In genomic region chr16:2223375-2224182, GRCh38 we compare ENCODE assay signal across 8 cellular contexts. TPM values are rescaled to one million over a fixed set of nuclear protein-coding genes. Genes with fewer than 3 reads are reported as not detected.
DNase-seq lines count a peak whose midpoint lies in the region; ATAC-seq, FAIRE-seq and TF ChIP-seq lines count a peak whose summit lies in the region.

E4F1 (plus strand) TSS chr16:2223591; CDS start chr16:2223614, 23 bp downstream.

- peaks cover 11% of the 10 kb centered on the region for H3K4me1 ChIP-seq in ACC112 (ENCODE audit: control insufficient read depth, insufficient read depth, low read length, unreplicated experiment)
- H3K4me1 ChIP-seq in mammary epithelial cell (ENCODE audit: insufficient read depth, low read length) = peaks cover 19% of the 10 kb centered on the region
- H3K4me1 ChIP-seq in iPS-20b (ENCODE audit: insufficient read depth, low read length) = no peaks in the 10 kb centered on the region
- peaks cover 0 to 2% of the 10 kb centered on the region in 2 donors for H3K4me1 ChIP-seq in small intestine (ENCODE audit: control insufficient read depth in 2 of 2, insufficient read depth in 1 of 2, low read depth in 1 of 2, low read length in 1 of 2)

- TF ChIP-seq CTCF in WERI-Rb-1 (IDR thresholded peaks at IDR 0.05; ENCODE audit: low read depth, low read length) = no peak
- no peak for TF ChIP-seq CTCF in mammary epithelial cell (conservative IDR thresholded peaks at IDR 0.05 in 1 of 2, IDR thresholded peaks at IDR 0.05 in 1 of 2; ENCODE audit: extremely low read depth in 1 of 2, insufficient read depth in 1 of 2, low read depth in 1 of 2, low read length in 2 of 2)

- WGBS in mammary epithelial cell (ENCODE audit: low coverage, missing lambda C conversion rate) = 3% methylated on average over 30 of the region's 83 CpGs
- WGBS in small intestine, 3 donors = 0 to 1% (median 0%) methylated on average over 69 to 83 of the region's 83 CpGs

- H3K79me2 ChIP-seq in ACC112 (ENCODE audit: control insufficient read depth, insufficient read depth, low read length, unreplicated experiment) (peaks cover 43% of the 10 kb centered on the region), mammary epithelial cell (ENCODE audit: insufficient read depth, low read length) (peaks cover 48% of the 10 kb centered on the region)

- peak within 1 kb of the TSS; percentile 58 for H3K27ac ChIP-seq in ACC112 (ENCODE audit: low read depth, low read length)
- peak within 1 kb of the TSS; percentile 96 for H3K27ac ChIP-seq in WERI-Rb-1
- H3K27ac ChIP-seq in mammary epithelial cell (ENCODE audit: insufficient read depth, low read depth, low read length) = peak within 1 kb of the TSS; percentile 53
- peak within 1 kb of the TSS; percentile 62 for H3K27ac ChIP-seq in iPS-20b (ENCODE audit: low read length)
- H3K27ac ChIP-seq in small intestine (ENCODE audit: low read depth in 1 of 2, low read length in 1 of 2) = peak within 1 kb of the TSS; percentile 73 to 87

- BruUV-seq in mammary epithelial cell (replicated peaks; lab: Mats Ljungman, UMichigan) = TSS peak; percentile 54

- H3K36me3 ChIP-seq in ACC112 (ENCODE audit: insufficient read depth, low read length) (no peaks in the 10 kb centered on the region), WERI-Rb-1 (peaks cover 41% of the 10 kb centered on the region), mammary epithelial cell (ENCODE audit: insufficient read depth, low read length) (no peaks in the 10 kb centered on the region), iPS-20b (ENCODE audit: insufficient read depth, low read depth, low read length) (no peaks in the 10 kb centered on the region), small intestine (ENCODE audit: control insufficient read depth in 2 of 2, insufficient read depth in 2 of 2, low read length in 2 of 2) (no peaks in the 10 kb centered on the region)

- H3K9me3 ChIP-seq in WERI-Rb-1 (ENCODE audit: severe bottlenecking) = no peaks in the 10 kb centered on the region
- no peaks in the 10 kb centered on the region for H3K9me3 ChIP-seq in mammary epithelial cell (replicated peaks; ENCODE audit: insufficient read depth, low read length)
- H3K9me3 ChIP-seq in iPS-20b (ENCODE audit: insufficient read depth, low read depth, low read length) = no peaks in the 10 kb centered on the region
- no peaks in the 10 kb centered on the region for H3K9me3 ChIP-seq in small intestine (ENCODE audit: control insufficient read depth, low read depth)

- H4K20me1 ChIP-seq in mammary epithelial cell (ENCODE audit: insufficient read depth, low read length) = no peaks in the 10 kb centered on the region

- H3K9ac ChIP-seq in mammary epithelial cell (ENCODE audit: insufficient read depth, low read length) (peak within 1 kb of the TSS; percentile 74), iPS-20b (ENCODE audit: low read depth, low read length) (peak within 1 kb of the TSS; percentile 92)

- in situ Hi-C loops in mammary epithelial cell (cut with MboI; ENCODE audit: low sequenced_read_pairs in 2 of 2) = no loop called here

- DNase-seq in NCI-H2196 treated with DMSO at 0.1 percent for 48 hours (lab: John Stamatoyannopoulos, UW; ENCODE audit: unreplicated experiment) (peak; percentile 99), WERI-Rb-1 (peak; percentile 100), mammary epithelial cell (peak; percentile 99), small intestine (peak; percentile 99)

- H3K4me3 ChIP-seq in ACC112 (ENCODE audit: low read depth, low read length) (peak within 1 kb of the TSS; percentile 86), WERI-Rb-1 (ENCODE audit: low read depth, low read length) (peak within 1 kb of the TSS; percentile 97), mammary epithelial cell (replicated peaks in 1 of 3; ENCODE audit: insufficient read depth in 1 of 3, low read depth in 2 of 3, low read length in 3 of 3) (peak within 1 kb of the TSS; percentile 77 to 91 (median 88)), iPS-20b (ENCODE audit: low read length) (peak within 1 kb of the TSS; percentile 78), small intestine (ENCODE audit: low read depth in 1 of 2, low read length in 2 of 2) (peak within 1 kb of the TSS; percentile 83 to 86)

- peak within 1 kb of the TSS; percentile 85 for H3K4me2 ChIP-seq in mammary epithelial cell (ENCODE audit: insufficient read depth, low read depth, low read length)

- dilution Hi-C loops in mammary epithelial cell (cut with HindIII; ENCODE audit: low sequenced_read_pairs) = no loop called here

- H2AFZ ChIP-seq in ACC112 (ENCODE audit: low read length, unreplicated experiment) (peak within 1 kb of the TSS; percentile 81), mammary epithelial cell (ENCODE audit: low read depth, low read length) (peak within 1 kb of the TSS; percentile 81)

- CTCF ChIA-PET in mammary epithelial cell (lab: Charles Lee; ENCODE audit: low non-redundant PET) = no interaction called here

- intact Hi-C loops in mammary epithelial cell (cut with micrococcal nuclease) = loop anchor here (2.0 kb wide), 1 partner anchor 27 kb away; the partner anchor contains the start of gene ECI1

- no peak for FAIRE-seq in small intestine (lab: Jason Lieb, UNC)

- ATAC-seq in GM18870 (IDR thresholded peaks at IDR 0.05; ENCODE audit: unreplicated experiment) = peak; percentile 85
- peak; percentile 94 for ATAC-seq in HG03135 (IDR thresholded peaks at IDR 0.05; ENCODE audit: unreplicated experiment)

- H3K27me3 ChIP-seq in ACC112 (ENCODE audit: insufficient read depth, low read length) (no peaks in the 10 kb centered on the region), WERI-Rb-1 (ENCODE audit: insufficient read depth, low read depth, severe bottlenecking) (no peaks in the 10 kb centered on the region), mammary epithelial cell (ENCODE audit: insufficient read depth, low read length) (no peaks in the 10 kb centered on the region), iPS-20b (ENCODE audit: insufficient read depth, low read length) (no peaks in the 10 kb centered on the region), small intestine (ENCODE audit: control insufficient read depth in 2 of 2, insufficient read depth in 2 of 2, low read length in 2 of 2) (no peaks in the 10 kb centered on the region)

RNA-seq across cellular contexts. Expression of gene E4F1, which starts in this region (rescaled TPM):
- total RNA-seq in mammary epithelial cell = 10 to 100 TPM; 22.0 to 24.8 TPM
- 15.2 TPM for polyA plus RNA-seq in mammary epithelial cell
- 8.6 TPM for polyA minus RNA-seq in mammary epithelial cell
- polyA plus RNA-seq in small intestine = 10 to 100 TPM; 16.5 to 37.1 (median 28.1) TPM

Comparison
In these comparisons a context has a peak if more than half of its experiments do, and no peak if none do; other contexts are left out.
1. Peak in every context shown above with its lines: DNase-seq, ATAC-seq, H3K4me3 ChIP-seq and H3K27ac ChIP-seq.